In the genomic region with DNA sequence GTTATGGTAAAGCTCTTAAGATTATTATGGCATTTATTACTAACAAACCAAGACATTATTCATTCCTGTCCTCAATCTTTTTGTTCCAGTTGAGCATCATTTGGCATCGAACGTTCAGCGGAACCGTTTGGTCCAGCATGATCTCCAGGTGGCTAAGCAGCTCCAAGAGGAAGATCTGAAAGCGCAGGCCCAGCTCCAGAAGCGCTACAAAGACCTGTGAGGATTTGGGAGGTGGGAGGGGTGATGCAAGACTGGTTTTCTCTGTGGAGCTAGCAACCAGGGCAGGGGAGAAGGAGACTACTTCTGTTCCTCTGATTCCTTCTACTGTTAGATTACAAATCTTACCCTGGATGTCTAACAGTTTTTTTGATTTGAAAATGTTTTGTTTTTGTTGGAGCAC, we compare ENCODE assay signal across 27 cellular contexts. TPM values are rescaled to one million over a fixed set of nuclear protein-coding genes. Genes with fewer than 3 reads are reported as not detected.
A peak's percentile ranks its signal among the peaks of the same experiment; 100 is the strongest.
DNase-seq lines count a peak whose midpoint lies in the region; ATAC-seq and TF ChIP-seq lines count a peak whose summit lies in the region.
"Had no signal": no experiment of that assay in that cellular context is flagged by ENCODE, and none has a peak within 500 bp of the region (broad histone marks: within the 10 kb centered on the region; RNA-seq: fewer than 3 reads in every experiment).

No MANE protein-coding gene starts in this region.

- TF ChIP-seq CTCF in GM23338 (conservative IDR thresholded peaks at IDR 0.05; ENCODE audit: low read depth in 2 of 2) (no peak), foreskin keratinocyte (conservative IDR thresholded peaks at IDR 0.05) (no peak)

- no peak overlapping the region for H3K4me3 Mint-ChIP-seq in GM23338
- no peak overlapping the region for H3K4me3 Mint-ChIP-seq in IgD-negative memory B cell
- no peak overlapping the region for H3K4me3 Mint-ChIP-seq in stimulated activated memory B cell treated with anti-CD40 and anti-IgM and Interleukin-4, amounts not matched to agents 10 μg/mL and 1 μg/mL and 100 μg/mL, for 72 hours
- H3K4me3 Mint-ChIP-seq: activated naive CD8-positive, alpha-beta T cell; CD4-positive, alpha-beta T cell; effector memory CD8-positive, alpha-beta T cell had no signal

- no peak overlapping the region for H2AFZ ChIP-seq in GM23338
- H2AFZ ChIP-seq: parathyroid adenoma had no signal

- no peaks in the 10 kb centered on the region for H3F3A ChIP-seq in GM23338 (replicated peaks; ENCODE audit: low read depth)

- no peak overlapping the region for H3K4me3 ChIP-seq in GM23338
- H3K4me3 ChIP-seq: cardiac muscle cell had no signal

- no peak overlapping the region for H3K4me2 ChIP-seq in GM23338

- ATAC-seq in GM23338: peak; percentile 68
- ATAC-seq in foreskin keratinocyte: no peak
- ATAC-seq in stimulated activated memory B cell treated with anti-CD40 and anti-IgM and Interleukin-4, amounts not matched to agents 10 μg/mL and 1 μg/mL and 100 μg/mL, for 72 hours: no peak
- ATAC-seq: effector memory CD8-positive, alpha-beta T cell; esophagus mucosa had no signal

- H3K27me3 Mint-ChIP-seq in GM23338 (ENCODE audit: insufficient read depth, low read depth, poor library complexity): no peaks in the 10 kb centered on the region
- H3K27me3 Mint-ChIP-seq in IgD-negative memory B cell: no peaks in the 10 kb centered on the region
- no peaks in the 10 kb centered on the region for H3K27me3 Mint-ChIP-seq in stimulated activated memory B cell treated with anti-CD40 and anti-IgM and Interleukin-4, amounts not matched to agents 10 μg/mL and 1 μg/mL and 100 μg/mL, for 72 hours
- H3K27me3 Mint-ChIP-seq: activated naive CD8-positive, alpha-beta T cell; CD4-positive, alpha-beta T cell; effector memory CD8-positive, alpha-beta T cell had no signal

- peaks cover 33% of the 10 kb centered on the region for H3K4me1 ChIP-seq in GM23338 (ENCODE audit: insufficient read depth)
- peaks cover 53% of the 10 kb centered on the region for H3K4me1 ChIP-seq in foreskin keratinocyte

- H3K27ac Mint-ChIP-seq in GM23338 (peak overlapping the region; percentile 34; the same call in 1 of the 2 replicates), IgD-negative memory B cell (peak overlapping the region; percentile 23 to 89 (median 67))
- H3K27ac Mint-ChIP-seq in stimulated activated memory B cell treated with anti-CD40 and anti-IgM and Interleukin-4, amounts not matched to agents 10 μg/mL and 1 μg/mL and 100 μg/mL, for 72 hours: peak overlapping the region; percentile 83
- H3K27ac Mint-ChIP-seq: activated naive CD8-positive, alpha-beta T cell; CD4-positive, alpha-beta T cell; effector memory CD8-positive, alpha-beta T cell had no signal

- DNase-seq in GM23338 (ENCODE audit: low spot score) (peak; percentile 34), foreskin keratinocyte (no peak), HuH-7.5 (ENCODE audit: low spot score) (no peak), NCI-H226 (no peak), globus pallidus (ENCODE audit: low spot score) (no peak)
- DNase-seq: activated T-cell treated with anti-CD3 and anti-CD28 coated beads for 4 hours; anterior cingulate cortex; CD4-positive, alpha-beta T cell; cortex of kidney; effector memory CD8-positive, alpha-beta T cell; foreskin melanocyte; hippocampal formation; KG1; MM.1S; NCI-H1417; NCI-H2081; NCI-H446; NCI-H774; T-helper 1 cell had no signal

- no peaks in the 10 kb centered on the region for H3K9me2 ChIP-seq in GM23338 (ENCODE audit: insufficient read depth)

- H3K27me3 ChIP-seq in GM23338 (ENCODE audit: insufficient read depth) (no peaks in the 10 kb centered on the region), foreskin keratinocyte (no peaks in the 10 kb centered on the region)
- H3K27me3 ChIP-seq: cardiac muscle cell had no signal

- no peaks in the 10 kb centered on the region for H3K9me3 Mint-ChIP-seq in GM23338
- H3K9me3 Mint-ChIP-seq in IgD-negative memory B cell: no peaks in the 10 kb centered on the region
- H3K9me3 Mint-ChIP-seq in stimulated activated memory B cell treated with anti-CD40 and anti-IgM and Interleukin-4, amounts not matched to agents 10 μg/mL and 1 μg/mL and 100 μg/mL, for 72 hours: no peaks in the 10 kb centered on the region
- H3K9me3 Mint-ChIP-seq: CD4-positive, alpha-beta T cell; effector memory CD8-positive, alpha-beta T cell had no signal

- H3K79me2 ChIP-seq in GM23338 (replicated peaks; ENCODE audit: insufficient read depth): peaks cover 4% of the 10 kb centered on the region; the same call in 1 of the 2 replicates

- H4K20me1 ChIP-seq in GM23338 (replicated peaks; ENCODE audit: insufficient read depth): no peaks in the 10 kb centered on the region

- H3K27ac ChIP-seq in GM23338 (ENCODE audit: low read depth): no peak overlapping the region
- peak overlapping the region; percentile 88 for H3K27ac ChIP-seq in foreskin keratinocyte
- H3K27ac ChIP-seq: parathyroid adenoma had no signal

- H3K4me1 Mint-ChIP-seq in GM23338: peaks cover 51% of the 10 kb centered on the region
- H3K4me1 Mint-ChIP-seq in IgD-negative memory B cell: peaks cover 43 to 63% (median 53%) of the 10 kb centered on the region in 3 donors
- H3K4me1 Mint-ChIP-seq in stimulated activated memory B cell treated with anti-CD40 and anti-IgM and Interleukin-4, amounts not matched to agents 10 μg/mL and 1 μg/mL and 100 μg/mL, for 72 hours: peaks cover 64% of the 10 kb centered on the region

- H3K36me3 ChIP-seq in GM23338 (ENCODE audit: insufficient read depth): no peaks in the 10 kb centered on the region; the same call in 1 of the 2 replicates

- H3K36me3 Mint-ChIP-seq in GM23338 (ENCODE audit: low read depth): peaks cover 22% of the 10 kb centered on the region
- peaks cover 12% of the 10 kb centered on the region for H3K36me3 Mint-ChIP-seq in IgD-negative memory B cell
- peaks cover 48% of the 10 kb centered on the region for H3K36me3 Mint-ChIP-seq in stimulated activated memory B cell treated with anti-CD40 and anti-IgM and Interleukin-4, amounts not matched to agents 10 μg/mL and 1 μg/mL and 100 μg/mL, for 72 hours
- H3K36me3 Mint-ChIP-seq: activated naive CD8-positive, alpha-beta T cell had no signal

TF ChIP-seq in GM23338, 12 proteins besides CTCF, POLR2A, EP300 and RAD21 (continues in another document):
- no peak for TF ChIP-seq ZNF114 (CRISPR knock-in tag; IDR thresholded peaks at IDR 0.05)
- TF ChIP-seq, protein P1, sequence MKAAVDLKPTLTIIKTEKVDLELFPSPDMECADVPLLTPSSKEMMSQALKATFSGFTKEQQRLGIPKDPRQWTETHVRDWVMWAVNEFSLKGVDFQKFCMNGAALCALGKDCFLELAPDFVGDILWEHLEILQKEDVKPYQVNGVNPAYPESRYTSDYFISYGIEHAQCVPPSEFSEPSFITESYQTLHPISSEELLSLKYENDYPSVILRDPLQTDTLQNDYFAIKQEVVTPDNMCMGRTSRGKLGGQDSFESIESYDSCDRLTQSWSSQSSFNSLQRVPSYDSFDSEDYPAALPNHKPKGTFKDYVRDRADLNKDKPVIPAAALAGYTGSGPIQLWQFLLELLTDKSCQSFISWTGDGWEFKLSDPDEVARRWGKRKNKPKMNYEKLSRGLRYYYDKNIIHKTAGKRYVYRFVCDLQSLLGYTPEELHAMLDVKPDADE (IDR thresholded peaks at IDR 0.05): no peak
- TF ChIP-seq POLR2AphosphoS5 (IDR thresholded peaks at IDR 0.05; ENCODE audit: low read depth): no peak
- no peak for TF ChIP-seq ZNF331 (CRISPR knock-in tag; IDR thresholded peaks at IDR 0.05; ENCODE audit: low read depth)

RNA-seq across cellular contexts. Expression of a gene that starts 27.6 kb away (rescaled TPM):
- not detected in 2 replicates for total RNA-seq in GM23338 (2014; rRNA removed; shearing (Covaris generic))
- polyA plus RNA-seq in GM23338 (2016; fragmentation: Nextera tagmentation; extraction: Ambion mirVana) (0.21 TPM in 1 of 2 replicates, not detected in the other), IgD-negative memory B cell (4.2 TPM), foreskin keratinocyte (0.03 and 0.07 TPM in 2 replicates)
- total RNA-seq in foreskin keratinocyte: 0.11 TPM in 1 of 2 replicates, not detected in the other
- total RNA-seq: cardiac muscle cell; CD4-positive, alpha-beta T cell; Daoy; esophagus mucosa; lower leg skin had no signal

RNA-seq across cellular contexts. Expression of a gene that starts 28.7 kb away (rescaled TPM):
- 25.4 and 28.3 TPM in 2 replicates for total RNA-seq in GM23338 (2014; rRNA removed; shearing (Covaris generic))
- 20.7 and 22.4 TPM in 2 replicates for polyA plus RNA-seq in GM23338 (2016; fragmentation: Nextera tagmentation; extraction: Ambion mirVana)
- 98.9 TPM for polyA plus RNA-seq in IgD-negative memory B cell
- total RNA-seq in foreskin keratinocyte: 49.0 and 56.2 TPM in 2 replicates
- 35.0 and 35.1 TPM in 2 replicates for polyA plus RNA-seq in foreskin keratinocyte
